ENCODE assay signal across 8 cellular contexts in the genomic region with DNA sequence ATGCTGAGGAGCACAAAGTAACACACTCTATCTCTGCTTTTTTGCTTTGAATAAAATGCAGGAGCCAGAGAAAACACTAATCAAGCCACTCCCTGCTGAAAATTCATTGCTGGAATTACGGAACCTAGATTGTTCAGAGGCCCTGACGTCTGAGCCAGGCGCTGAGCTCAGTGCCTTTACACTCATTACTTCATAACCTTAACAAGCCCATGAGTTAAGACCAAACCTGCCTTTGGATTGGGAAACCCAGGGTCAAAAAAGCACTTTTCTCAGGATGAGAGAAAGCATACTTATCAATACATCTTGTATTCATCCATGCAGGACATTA. TPM values are rescaled to one million over a fixed set of nuclear protein-coding genes. Genes with fewer than 3 reads are reported as not detected.
DNase-seq lines count a peak whose midpoint lies in the region; ATAC-seq, FAIRE-seq and TF ChIP-seq lines count a peak whose summit lies in the region.

No MANE protein-coding gene starts in this region.

- H3K79me2 ChIP-seq in DOHH2 (ENCODE audit: control insufficient read depth, low read length) (peaks cover 52% of the 10 kb centered on the region), GM12878 (ENCODE audit: control insufficient read depth, insufficient read depth, low read length) (peaks cover 11% of the 10 kb centered on the region)

- no peak for TF ChIP-seq RAD21 in GM12878 (IDR thresholded peaks at IDR 0.05; ENCODE audit: insufficient read depth, low read depth, low read length)

- H3K27ac ChIP-seq in DOHH2 (ENCODE audit: low read depth, low read length) (peak overlapping the region; percentile 77), KOPT-K1 (ENCODE audit: low read depth, low read length, poor library complexity, severe bottlenecking) (peak overlapping the region; percentile 89), GM12878 (ENCODE audit: control insufficient read depth, insufficient read depth) (peak overlapping the region; percentile 98), layer of hippocampus (ENCODE audit: low read depth, low read length) (peak overlapping the region; percentile 95), substantia nigra (ENCODE audit: low read depth, low read length, poor library complexity, severe bottlenecking) (peak overlapping the region; percentile 90)

- H3K4me2 ChIP-seq in DOHH2 (ENCODE audit: low read length): peak overlapping the region; percentile 76
- H3K4me2 ChIP-seq in GM12878 (ENCODE audit: control insufficient read depth, insufficient read depth): peak overlapping the region; percentile 85

- in situ Hi-C loops in GM12878 (cut with MboI): no loop called here

- intact Hi-C loops in GM12878 (cut with micrococcal nuclease; ENCODE audit: unreplicated experiment): loop anchor here (2.0 to 5.0 kb wide), 5 partner anchors 80 to 475 kb away; a partner anchor contains a TSS

- no peak for TF ChIP-seq EP300 in GM12878 (IDR thresholded peaks at IDR 0.05; ENCODE audit: borderline replicate concordance in 1 of 2, control insufficient read depth in 1 of 2, low read depth in 2 of 2, low read length in 2 of 2)

- no peaks in the 10 kb centered on the region for H3K9me3 ChIP-seq in DOHH2 (ENCODE audit: control insufficient read depth, insufficient read depth, low read length)
- H3K9me3 ChIP-seq in KOPT-K1 (ENCODE audit: insufficient read depth, low read length, poor library complexity, severe bottlenecking): no peaks in the 10 kb centered on the region
- no peaks in the 10 kb centered on the region for H3K9me3 ChIP-seq in GM12878 (replicated peaks; ENCODE audit: control insufficient read depth, insufficient read depth, low read length)

- peak; percentile 23 for ATAC-seq in GM21528 (IDR thresholded peaks at IDR 0.05; ENCODE audit: low FRiP score, unreplicated experiment)
- ATAC-seq in GM12878: peak; percentile 24

- peaks cover 7% of the 10 kb centered on the region for H3K36me3 ChIP-seq in DOHH2 (ENCODE audit: control insufficient read depth, low read length)
- no peaks in the 10 kb centered on the region for H3K36me3 ChIP-seq in KOPT-K1 (ENCODE audit: insufficient read depth, low read length)
- H3K36me3 ChIP-seq in GM12878 (ENCODE audit: control insufficient read depth in 2 of 2, insufficient read depth in 2 of 2, low read length in 1 of 2): no peaks in the 10 kb centered on the region

- TF ChIP-seq CTCF in DOHH2 (IDR thresholded peaks at IDR 0.05; ENCODE audit: low read depth, low read length, poor library complexity, severe bottlenecking) (no peak), GM12878 (IDR thresholded peaks at IDR 0.05 in 2 of 3, conservative IDR thresholded peaks at IDR 0.05 in 1 of 3; ENCODE audit: control insufficient read depth in 2 of 3, extremely low read depth in 1 of 3, insufficient read depth in 1 of 3, low read depth in 3 of 3, low read length in 3 of 3) (no peak)

- WGBS in GM12878 (ENCODE audit: insufficient coverage, insufficient replicate concordance, low lambda C conversion rate, missing lambda C conversion rate): 0% methylated on average over 3 of the region's 3 CpGs

- H4K20me1 ChIP-seq in DOHH2 (ENCODE audit: control insufficient read depth, insufficient read depth, low read depth, low read length) (no peaks in the 10 kb centered on the region), GM12878 (ENCODE audit: control insufficient read depth, insufficient read depth) (no peaks in the 10 kb centered on the region)

- no peak for TF ChIP-seq POLR2A in GM12878 (IDR thresholded peaks at IDR 0.05; ENCODE audit: low read depth, low read length)

- no peaks in the 10 kb centered on the region for H3K9me2 ChIP-seq in DOHH2 (replicated peaks; ENCODE audit: control insufficient read depth, low read length)

- RAD21 ChIA-PET in GM12878 (lab: Charles Lee; ENCODE audit: unreplicated experiment): interaction anchor here (1.1 to 6.0 kb wide), 9 partner anchors 14 to 120 kb away, joined by 3 to 57 read pairs (median 7); no protein-coding TSS in a partner anchor

- CTCF ChIA-PET in GM12878 (lab: Yijun Ruan, JAX): interaction anchor here (0.6 to 4.8 kb wide), 7 partner anchors 9 to 153 kb away, joined by 3 to 21 read pairs (median 3); a partner anchor contains a TSS

- H3F3A ChIP-seq in DOHH2 (ENCODE audit: control insufficient read depth, insufficient read depth): no peaks in the 10 kb centered on the region

- SMC1A ChIA-PET in GM12878 (lab: Charles Lee; ENCODE audit: uncharacterized antibody, unreplicated experiment): interaction anchor here (0.8 to 9.7 kb wide), 16 partner anchors 11 to 255 kb away, joined by 3 to 122 read pairs (median 4); no protein-coding TSS in a partner anchor

- H3K9ac ChIP-seq in GM12878 (ENCODE audit: control insufficient read depth, insufficient read depth, low read length): peak overlapping the region; percentile 94

- H3K27me3 ChIP-seq in DOHH2 (ENCODE audit: control insufficient read depth, low read length): no peaks in the 10 kb centered on the region
- H3K27me3 ChIP-seq in GM12878 (replicated peaks in 1 of 2; ENCODE audit: control insufficient read depth in 2 of 2, insufficient read depth in 2 of 2, low read length in 1 of 2): no peaks in the 10 kb centered on the region
- H3K27me3 ChIP-seq in layer of hippocampus (ENCODE audit: control insufficient read depth, insufficient read depth, low read length): no peaks in the 10 kb centered on the region

- no peak for DNase-seq in GM12878 (ENCODE audit: low read depth, low spot score)
- no peak for DNase-seq in substantia nigra (lab: John Stamatoyannopoulos, UW)
- DNase-seq in iPS-NIHi11 (ENCODE audit: low spot score): no peak
- no peak for DNase-seq in T-helper 9 cell

- POLR2A ChIA-PET in GM12878 (lab: Charles Lee): interaction anchor here (0.6 to 9.7 kb wide), 9 partner anchors 9 to 1142 kb away, joined by 3 to 106 read pairs (median 5); a partner anchor contains a TSS

- no TSS peak for BruUV-seq in GM12878 (replicated peaks; lab: Mats Ljungman, UMichigan)

- peaks cover 35% of the 10 kb centered on the region for H3K4me1 ChIP-seq in DOHH2 (ENCODE audit: control insufficient read depth, low read length)
- no peaks in the 10 kb centered on the region; the same call in 1 of the 2 replicates for H3K4me1 ChIP-seq in GM12878 (ENCODE audit: control insufficient read depth, insufficient read depth, low read length)

- FAIRE-seq in GM12878 (lab: Jason Lieb, UNC): no peak

- H2AFZ ChIP-seq in GM12878 (ENCODE audit: control insufficient read depth, low read depth, low read length): peak overlapping the region; percentile 98

- H3K4me3 ChIP-seq in DOHH2 (ENCODE audit: low read length) (peak overlapping the region; percentile 90), GM12878 (peak overlapping the region; percentile 80)

TF ChIP-seq in GM12878, 131 proteins besides CTCF, POLR2A, EP300 and RAD21:
- TF ChIP-seq, protein P1, sequence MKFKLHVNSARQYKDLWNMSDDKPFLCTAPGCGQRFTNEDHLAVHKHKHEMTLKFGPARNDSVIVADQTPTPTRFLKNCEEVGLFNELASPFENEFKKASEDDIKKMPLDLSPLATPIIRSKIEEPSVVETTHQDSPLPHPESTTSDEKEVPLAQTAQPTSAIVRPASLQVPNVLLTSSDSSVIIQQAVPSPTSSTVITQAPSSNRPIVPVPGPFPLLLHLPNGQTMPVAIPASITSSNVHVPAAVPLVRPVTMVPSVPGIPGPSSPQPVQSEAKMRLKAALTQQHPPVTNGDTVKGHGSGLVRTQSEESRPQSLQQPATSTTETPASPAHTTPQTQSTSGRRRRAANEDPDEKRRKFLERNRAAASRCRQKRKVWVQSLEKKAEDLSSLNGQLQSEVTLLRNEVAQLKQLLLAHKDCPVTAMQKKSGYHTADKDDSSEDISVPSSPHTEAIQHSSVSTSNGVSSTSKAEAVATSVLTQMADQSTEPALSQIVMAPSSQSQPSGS (IDR thresholded peaks at IDR 0.05; ENCODE audit: low read length): 0 out of 2 replicates have a peak, but pooled peaks have one; percentile 26
- TF ChIP-seq YY1 (IDR thresholded peaks at IDR 0.05; ENCODE audit: low read depth, low read length) (no peak), NFIC (IDR thresholded peaks at IDR 0.05; ENCODE audit: low read depth, low read length) (0 out of 2 replicates have a peak, but pooled peaks have one; percentile 8)

RNA-seq across cellular contexts. Expression of a gene that starts 0.8 kb away (rescaled TPM):
- 39.2 and 40.2 TPM in 2 replicates for total RNA-seq in GM12878 (2013; cell fraction: nucleolus; rRNA removed)
- 9.8 and 9.9 TPM in 2 replicates for total RNA-seq in GM12878 (2014; rRNA removed)
- total RNA-seq in GM12878 (2014; rRNA removed; fragmentation: Illumina TruSeq; extraction: Trizol): 16.0 and 18.1 TPM in 2 replicates
- 29.3 and 30.7 TPM in 2 replicates for total RNA-seq in GM12878 (2021)
- 17.9 TPM for polyA plus RNA-seq in GM12878 (2011; ENCODE audit: low read depth)
- 31.3 and 31.6 TPM in 2 replicates for polyA plus RNA-seq in GM12878 (2011; rRNA removed)
- 27.9 and 34.4 TPM in 2 replicates for polyA plus RNA-seq in GM12878 (2011; cell fraction: cytosol; rRNA removed)
- polyA plus RNA-seq in GM12878 (2011; cell fraction: nucleus; rRNA removed): 29.8 and 31.2 TPM in 2 replicates
- 15.2 and 16.8 TPM in 2 replicates for polyA plus RNA-seq in GM12878 (2012)
- 32.8 and 34.2 TPM in 2 replicates for polyA plus RNA-seq in GM12878 (2014; fragmentation: Illumina TruSeq; extraction: Trizol)
- polyA plus RNA-seq in GM12878 (2014; fragmentation: Nextera tagmentation; extraction: Ambion mirVana): 10 to 100 TPM; 25.0 to 31.6 TPM
- 29.7 and 43.2 TPM in 2 replicates for polyA plus RNA-seq in GM12878 (2014; rRNA removed)
- polyA plus RNA-seq in GM12878 (2016; fragmentation: Nextera tagmentation; extraction: Ambion mirVana): 10 to 100 TPM; 28.3 to 30.9 TPM
- polyA minus RNA-seq in GM12878 (2011; rRNA and poly(A)+ RNA removed): 13.2 and 19.6 TPM in 2 replicates
- polyA minus RNA-seq in GM12878 (2011; cell fraction: cytosol; rRNA and poly(A)+ RNA removed): 4.9 and 10.4 TPM in 2 replicates
- 9.2 and 15.2 TPM in 2 replicates for polyA minus RNA-seq in GM12878 (2011; cell fraction: nucleus; rRNA and poly(A)+ RNA removed)
